In the genomic region with DNA sequence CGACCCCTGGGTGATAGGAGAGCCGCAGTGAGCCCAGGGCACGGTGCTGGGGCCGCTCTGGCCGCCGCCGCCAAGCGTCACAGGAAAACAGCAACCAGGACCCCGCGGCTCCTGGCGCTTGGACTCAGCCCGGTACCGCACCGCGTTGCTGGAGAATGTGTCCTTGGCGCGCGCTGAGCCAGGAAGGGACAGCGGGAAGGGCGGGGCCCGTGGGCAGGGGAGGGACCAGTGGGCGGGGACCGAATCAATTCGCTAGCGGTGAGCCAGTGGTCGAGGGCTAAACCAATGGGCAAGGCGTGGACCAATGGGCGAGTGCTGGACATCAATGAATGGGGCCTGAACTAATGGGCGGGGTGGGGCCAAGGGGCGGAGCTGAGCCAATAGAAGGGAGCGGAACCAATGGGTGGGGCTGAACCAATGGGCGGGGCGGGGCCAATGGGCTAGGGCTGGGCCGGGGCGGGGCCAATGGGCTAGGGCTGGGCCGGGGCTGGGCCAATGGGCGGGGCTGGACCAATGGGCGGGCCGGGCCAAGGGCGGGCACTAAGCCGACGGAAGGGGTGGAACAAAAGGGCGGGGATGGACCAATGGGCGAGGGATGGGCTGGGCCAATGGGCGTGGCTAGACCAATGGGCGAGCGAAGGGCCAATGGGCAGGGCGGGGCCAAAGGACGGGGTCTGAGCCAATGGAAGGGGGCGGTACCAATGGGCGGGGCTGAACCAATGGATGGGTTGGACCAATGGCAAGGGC, we compare ENCODE assay signal across 8 cellular contexts. TPM values are rescaled to one million over a fixed set of nuclear protein-coding genes. Genes with fewer than 3 reads are reported as not detected.
DNase-seq lines count a peak whose midpoint lies in the region; ATAC-seq and TF ChIP-seq lines count a peak whose summit lies in the region.

No MANE protein-coding gene starts in this region.

- H3K18ac ChIP-seq in IMR-90 (ENCODE audit: low read depth, low read length) = no peak overlapping the region

- H3K79me2 ChIP-seq in PC-3 (ENCODE audit: low read length) = no peaks in the 10 kb centered on the region

- H3K79me1 ChIP-seq in IMR-90 (ENCODE audit: low read depth in 1 of 2, low read length in 2 of 2) = 0 out of 4 replicates have a peak, but pooled peaks cover 0 to 3% of the 10 kb centered on the region in 2 experiments

- intact Hi-C loops in IMR-90 (cut with micrococcal nuclease) (loop anchor here (2.0 kb wide), 1 partner anchor 13 kb away; no protein-coding TSS in a partner anchor), PC-3 (cut with micrococcal nuclease) (loop anchor here (1.0 to 10.0 kb wide), 3 partner anchors 14 to 59 kb away; a partner anchor contains a TSS), esophagus muscularis mucosa (cut with DNase I) (no loop called here)

- H3K9me3 Mint-ChIP-seq in activated T-cell treated with anti-CD3 and anti-CD28 coated beads, Interleukin-2, amount 50 U/mL, for 4 hours = no peaks in the 10 kb centered on the region

- no peaks in the 10 kb centered on the region for H3F3A ChIP-seq in PC-3 (ENCODE audit: low read length, unreplicated experiment)

- H2BK20ac ChIP-seq in IMR-90 (ENCODE audit: low read depth, low read length) = no peak overlapping the region

- H3K9ac ChIP-seq in IMR-90 (ENCODE audit: low read depth, low read length) (peak overlapping the region; percentile 90), PC-3 (ENCODE audit: low read length) (peak overlapping the region; percentile 88), muscle layer of colon (ENCODE audit: low read length) (no peak overlapping the region)

- peak overlapping the region; percentile 58; the same call in 1 of the 2 replicates for H2AK5ac ChIP-seq in IMR-90 (ENCODE audit: low read depth, low read length)

- no peak overlapping the region for H3K23ac ChIP-seq in IMR-90 (ENCODE audit: low read depth, low read length)

- no peaks in the 10 kb centered on the region for H3K27me3 Mint-ChIP-seq in activated T-cell treated with anti-CD3 and anti-CD28 coated beads, Interleukin-2, amount 50 U/mL, for 4 hours (ENCODE audit: low read depth)

- peak overlapping the region; percentile 91 for H2AFZ ChIP-seq in IMR-90 (replicated peaks; ENCODE audit: low read length, poor library complexity)
- no peak overlapping the region for H2AFZ ChIP-seq in PC-3 (ENCODE audit: low read length)

- H3K4me1 ChIP-seq in IMR-90 (ENCODE audit: control insufficient read depth, insufficient read depth, low read length) (peaks cover 3% of the 10 kb centered on the region), PC-3 (ENCODE audit: insufficient read depth, low read length) (peaks cover 12% of the 10 kb centered on the region), esophagus muscularis mucosa (peaks cover 16 to 33% (median 26%) of the 10 kb centered on the region in 4 donors), muscle layer of colon (ENCODE audit: insufficient read depth, low read length) (peaks cover 10% of the 10 kb centered on the region)

- H3K4me2 ChIP-seq in IMR-90 (ENCODE audit: low read depth, low read length) (peak overlapping the region; percentile 97), PC-3 (ENCODE audit: low read length) (peak overlapping the region; percentile 100)

- H2BK15ac ChIP-seq in IMR-90 (ENCODE audit: low read depth, low read length) = no peak overlapping the region

- POLR2A ChIA-PET in IMR-90 (lab: Charles Lee; ENCODE audit: unreplicated experiment) (interaction anchor here (0.6 to 0.7 kb wide), 2 partner anchors 18 to 37 kb away, joined by 3 read pairs; no protein-coding TSS in a partner anchor), PC-3 (lab: Charles Lee; ENCODE audit: unreplicated experiment) (interaction anchor here (0.6 kb wide), 1 partner anchor 69 kb away, joined by 3 read pairs; no protein-coding TSS in a partner anchor)

- no peaks in the 10 kb centered on the region for H3K9me3 ChIP-seq in IMR-90 (ENCODE audit: control insufficient read depth, insufficient read depth, low read length)
- H3K9me3 ChIP-seq in PC-3 (ENCODE audit: low read length) = no peaks in the 10 kb centered on the region
- no peaks in the 10 kb centered on the region for H3K9me3 ChIP-seq in esophagus muscularis mucosa
- H3K9me3 ChIP-seq in muscle layer of colon (ENCODE audit: low read length) = no peaks in the 10 kb centered on the region

- H4K8ac ChIP-seq in IMR-90 (ENCODE audit: low read depth in 2 of 2, low read length in 2 of 2) = no peak overlapping the region

- peak overlapping the region; percentile 89 for H3K4me3 Mint-ChIP-seq in activated T-cell treated with anti-CD3 and anti-CD28 coated beads, Interleukin-2, amount 50 U/mL, for 4 hours

- no peak for TF ChIP-seq RAD21 in IMR-90 (IDR thresholded peaks at IDR 0.05; ENCODE audit: low read length)

- peak overlapping the region; percentile 74 for H3K4me3 ChIP-seq in IMR-90 (ENCODE audit: insufficient read depth, low read depth, low read length)
- peak overlapping the region; percentile 87 for H3K4me3 ChIP-seq in PC-3 (ENCODE audit: low read length)
- H3K4me3 ChIP-seq in esophagus muscularis mucosa = peak overlapping the region; percentile 74 to 90 (median 80)
- H3K4me3 ChIP-seq in muscle layer of colon (ENCODE audit: low read depth in 1 of 2, low read length in 2 of 2) = peak overlapping the region; percentile 82 to 85

- no peaks in the 10 kb centered on the region for H3K36me3 Mint-ChIP-seq in activated T-cell treated with anti-CD3 and anti-CD28 coated beads, Interleukin-2, amount 50 U/mL, for 4 hours (ENCODE audit: insufficient read depth)

- peak; percentile 52 for ATAC-seq in GM21526 (IDR thresholded peaks at IDR 0.05; ENCODE audit: low FRiP score, unreplicated experiment)
- peak; percentile 85 for ATAC-seq in IMR-90 (ENCODE audit: low read depth)
- ATAC-seq in PC-3 = peak; percentile 74
- ATAC-seq in activated T-cell treated with anti-CD3 and anti-CD28 coated beads, Interleukin-2, amount 50 U/mL, for 4 hours = peak; percentile 81

- dilution Hi-C loops in IMR-90 (cut with HindIII; ENCODE audit: low sequenced_read_pairs, unreplicated experiment) = no loop called here

- H4K91ac ChIP-seq in IMR-90 (ENCODE audit: insufficient read depth, low read depth, low read length) = no peak overlapping the region

- TF ChIP-seq POLR2A in IMR-90 (IDR thresholded peaks at IDR 0.05; ENCODE audit: low read depth, low read length) = peak; percentile 97
- TF ChIP-seq POLR2A in esophagus muscularis mucosa (IDR thresholded peaks at IDR 0.05; ENCODE audit: low read depth) = peak; percentile 90

- no peaks in the 10 kb centered on the region for H3K9me2 ChIP-seq in PC-3 (replicated peaks; ENCODE audit: low read length)

- no peak for TF ChIP-seq EP300 in esophagus muscularis mucosa (IDR thresholded peaks at IDR 0.05)

- no peaks in the 10 kb centered on the region for H3K9me1 ChIP-seq in IMR-90 (ENCODE audit: insufficient read depth, low read length)

- no peak overlapping the region for H4K5ac ChIP-seq in IMR-90 (ENCODE audit: low read depth, low read length)

- H3K14ac ChIP-seq in IMR-90 (replicated peaks; ENCODE audit: low read depth, low read length) = no peak overlapping the region

- DNase-seq in DMS 273 (lab: John Stamatoyannopoulos, UW; ENCODE audit: unreplicated experiment) (peak; percentile 99), IMR-90 (peak; percentile 99), PC-3 (peak; percentile 97), esophagus muscularis mucosa (ENCODE audit: extremely low spot score) (peak; percentile 100)
- peak; percentile 77 for DNase-seq in activated T-cell treated with anti-CD3 and anti-CD28 coated beads, Interleukin-2, amount 50 U/mL, for 4 hours
- peak; percentile 93 for DNase-seq in stimulated activated CD8-positive, alpha-beta memory T cell treated with anti-CD3 and anti-CD28 coated beads, Interleukin-7, amount 100 ng/mL, for 24 hours (ENCODE audit: low read depth)

- peak overlapping the region; percentile 84; the same call in 1 of the 2 replicates for H3K27ac ChIP-seq in IMR-90 (ENCODE audit: insufficient read depth, low read length)
- H3K27ac ChIP-seq in PC-3 (ENCODE audit: low read length) = peak overlapping the region; percentile 43
- peak overlapping the region; percentile 90 to 98 (median 96) for H3K27ac ChIP-seq in esophagus muscularis mucosa (replicated peaks in 1 of 4)
- peak overlapping the region; percentile 62 for H3K27ac ChIP-seq in muscle layer of colon (ENCODE audit: low read depth, low read length)

- H3K4me1 Mint-ChIP-seq in activated T-cell treated with anti-CD3 and anti-CD28 coated beads, Interleukin-2, amount 50 U/mL, for 4 hours (ENCODE audit: low read depth) = peaks cover 22% of the 10 kb centered on the region

- in situ Hi-C loops in IMR-90 (cut with MboI; ENCODE audit: low sequenced_read_pairs) = no loop called here

- H2BK5ac ChIP-seq in IMR-90 (ENCODE audit: low read depth, low read length, poor library complexity, severe bottlenecking) = peak overlapping the region; percentile 88

- H2BK120ac ChIP-seq in IMR-90 (ENCODE audit: low read depth, low read length) = no peak overlapping the region

- TF ChIP-seq CTCF in IMR-90 (conservative IDR thresholded peaks at IDR 0.05; ENCODE audit: low read depth, low read length) (no peak), PC-3 (conservative IDR thresholded peaks at IDR 0.05; ENCODE audit: low read depth, low read length) (no peak), esophagus muscularis mucosa (IDR thresholded peaks at IDR 0.05) (peak in 1 of 3 experiments; percentile 17)

- peak overlapping the region; percentile 98 for H2AK9ac ChIP-seq in IMR-90 (replicated peaks; ENCODE audit: low read depth, low read length, poor library complexity)

- H3K27me3 ChIP-seq in IMR-90 (ENCODE audit: control insufficient read depth, insufficient read depth, low read length) = no peaks in the 10 kb centered on the region
- no peaks in the 10 kb centered on the region for H3K27me3 ChIP-seq in PC-3 (ENCODE audit: low read length)
- H3K27me3 ChIP-seq in esophagus muscularis mucosa = no peaks in the 10 kb centered on the region
- H3K27me3 ChIP-seq in muscle layer of colon (ENCODE audit: control insufficient read depth in 1 of 2, insufficient read depth in 2 of 2, low read length in 2 of 2) = no peaks in the 10 kb centered on the region

- 0% methylated on average over 29 of the region's 51 CpGs; no CpG with 5 or more reads in 1 of the 2 experiments for WGBS in IMR-90 (ENCODE audit: extremely low coverage in 2 of 2, insufficient read length in 1 of 2), 2 experiments
- 2% methylated on average over 30 of the region's 51 CpGs for WGBS in esophagus muscularis mucosa

- H3K4ac ChIP-seq in IMR-90 (ENCODE audit: low read depth, low read length) = peak overlapping the region; percentile 95; the same call in 1 of the 2 replicates

- H3K36me3 ChIP-seq in IMR-90 (ENCODE audit: control insufficient read depth, insufficient read depth, low read length) (no peaks in the 10 kb centered on the region), PC-3 (ENCODE audit: low read depth, low read length) (no peaks in the 10 kb centered on the region), esophagus muscularis mucosa (peaks cover 0 to 8% (median 3%) of the 10 kb centered on the region in 4 donors), muscle layer of colon (ENCODE audit: insufficient read depth, low read length) (no peaks in the 10 kb centered on the region)

- H4K20me1 ChIP-seq in IMR-90 (ENCODE audit: insufficient read depth, low read length) = no peaks in the 10 kb centered on the region
- no peaks in the 10 kb centered on the region for H4K20me1 ChIP-seq in PC-3 (ENCODE audit: low read length)

- BruUV-seq in IMR-90 (replicated peaks; lab: Mats Ljungman, UMichigan) (no TSS peak), PC-3 (replicated peaks; lab: Mats Ljungman, UMichigan) (no TSS peak)

- CTCF ChIA-PET in IMR-90 (lab: Yijun Ruan, JAX) (interaction anchor here (0.7 to 0.9 kb wide), 2 partner anchors 22 to 66 kb away, joined by 3 to 5 read pairs; no protein-coding TSS in a partner anchor), PC-3 (lab: Charles Lee) (interaction anchor here (0.6 kb wide), 3 partner anchors 14 to 67 kb away, joined by 3 to 4 read pairs (median 3); no protein-coding TSS in a partner anchor)

- H3K56ac ChIP-seq in IMR-90 (ENCODE audit: extremely low read depth, insufficient read depth, low read length) = no peak overlapping the region

RNA-seq across cellular contexts. Expression of a gene that starts 6.3 kb away (rescaled TPM):
- total RNA-seq in IMR-90 (2012; rRNA removed) = 14.3 and 16.1 TPM in 2 replicates
- 25.2 and 32.3 TPM in 2 replicates for polyA plus RNA-seq in IMR-90 (2012; rRNA removed)
- 38.1 and 39.5 TPM in 2 replicates for polyA plus RNA-seq in IMR-90 (2012; cell fraction: cytosol; rRNA removed)
- 68.9 and 113 TPM in 2 replicates for polyA plus RNA-seq in IMR-90 (2012; cell fraction: nucleus; rRNA removed; ENCODE audit: low replicate concordance)
- total RNA-seq in PC-3 (2014; rRNA removed) = 41.4 and 54.7 TPM in 2 replicates
- 10 to 100 TPM; 39.8 to 47.9 (median 46.8) TPM for total RNA-seq in activated T-cell treated with anti-CD3 and anti-CD28 coated beads, Interleukin-2, amount 50 U/mL, for 4 hours
- 10 to 100 TPM; 33.8 to 61.6 (median 46.8) TPM for total RNA-seq in esophagus muscularis mucosa

RNA-seq across cellular contexts. Expression of a gene that starts 22.4 kb away (rescaled TPM):
- 42.3 and 48.9 TPM in 2 replicates for total RNA-seq in IMR-90 (2012; rRNA removed)
- polyA plus RNA-seq in IMR-90 (2012; rRNA removed) = 66.3 and 77.2 TPM in 2 replicates
- 131 and 168 TPM in 2 replicates for polyA plus RNA-seq in IMR-90 (2012; cell fraction: cytosol; rRNA removed)
- 22.4 and 65.5 TPM in 2 replicates for polyA plus RNA-seq in IMR-90 (2012; cell fraction: nucleus; rRNA removed; ENCODE audit: low replicate concordance)
- total RNA-seq in PC-3 (2014; rRNA removed) = 92.0 and 100 TPM in 2 replicates
- 10 to 100 TPM; 25.7 to 28.7 (median 28.5) TPM for total RNA-seq in activated T-cell treated with anti-CD3 and anti-CD28 coated beads, Interleukin-2, amount 50 U/mL, for 4 hours
- 10 to 100 TPM; 41.9 to 47.2 (median 43.9) TPM for total RNA-seq in esophagus muscularis mucosa

RNA-seq across cellular contexts. Expression of a gene that starts 47.4 kb away (rescaled TPM):
- total RNA-seq in IMR-90 (2012; rRNA removed) (not detected in 2 replicates), PC-3 (2014; rRNA removed) (36.9 and 42.5 TPM in 2 replicates), esophagus muscularis mucosa (not detected)
- not detected in 2 replicates for polyA plus RNA-seq in IMR-90 (2012; rRNA removed)
- polyA plus RNA-seq in IMR-90 (2012; cell fraction: cytosol; rRNA removed) = 0.03 and 0.42 TPM in 2 replicates
- 0.63 and 1.1 TPM in 2 replicates for polyA plus RNA-seq in IMR-90 (2012; cell fraction: nucleus; rRNA removed; ENCODE audit: low replicate concordance)
- under 1 TPM in 1 of 3 donors, not detected in 2; 0.37 TPM for total RNA-seq in activated T-cell treated with anti-CD3 and anti-CD28 coated beads, Interleukin-2, amount 50 U/mL, for 4 hours

RNA-seq across cellular contexts. Expression of a gene that starts 58.7 kb away (rescaled TPM):
- not detected in 2 replicates for total RNA-seq in IMR-90 (2012; rRNA removed)
- 0.03 and 0.11 TPM in 2 replicates for polyA plus RNA-seq in IMR-90 (2012; rRNA removed)
- polyA plus RNA-seq in IMR-90 (2012; cell fraction: cytosol; rRNA removed) = 0.09 and 0.18 TPM in 2 replicates
- polyA plus RNA-seq in IMR-90 (2012; cell fraction: nucleus; rRNA removed; ENCODE audit: low replicate concordance) = 0.03 and 0.30 TPM in 2 replicates
- total RNA-seq in PC-3 (2014; rRNA removed) = 3.6 and 7.1 TPM in 2 replicates
- under 1 TPM in 2 of 3 donors, not detected in 1; 0.11 TPM for total RNA-seq in activated T-cell treated with anti-CD3 and anti-CD28 coated beads, Interleukin-2, amount 50 U/mL, for 4 hours
- under 1 TPM in 1 of 4 donors, not detected in 3; 0.13 TPM for total RNA-seq in esophagus muscularis mucosa

Comparison
In these comparisons a context has a peak if more than half of its experiments do, and no peak if none do; other contexts are left out.
1. Peak in every context shown above with its lines: DNase-seq, ATAC-seq, H3K4me3 ChIP-seq and H3K27ac ChIP-seq.
2. H3K27ac ChIP-seq: peak in every context shown above with its lines; median percentile 96 in esophagus muscularis mucosa; 84 in IMR-90; 62 in muscle layer of colon; 43 in PC-3.
3. RNA of a gene that starts 47.4 kb away (total RNA-seq): 36.9 to 42.5 TPM in PC-3; 0.37 TPM in activated T-cell treated with anti-CD3 and anti-CD28 coated beads, Interleukin-2, amount 50 U/mL, for 4 hours, not detected in IMR-90 and not detected in esophagus muscularis mucosa; every median in the first group is over 10 times any median in the second.